Comparison of ENCODE assay signal across 20 cellular contexts in genomic region chr6:24227556-24227955, GRCh38.
"Had no signal": no experiment of that assay in that cellular context is flagged by ENCODE, and none has a peak within 500 bp of the region (broad histone marks: within the 10 kb centered on the region; RNA-seq: fewer than 3 reads in every experiment).

No MANE protein-coding gene starts in this region.

- H3K27ac Mint-ChIP-seq: activated CD8-positive, alpha-beta T cell treated with anti-CD3 and anti-CD28 coated beads, Interleukin-2, amount 10 ng/mL, durations not matched to agents 7 days and 5 days; activated naive CD8-positive, alpha-beta T cell treated with anti-CD3 and anti-CD28 coated beads for 36 hours; activated T-cell treated with anti-CD3 and anti-CD28 coated beads, Interleukin-2, amount 50 U/mL, for 72 hours; dendritic cell treated with granulocyte-macrophage colony-stimulating factor and Interleukin-4, amounts not matched to agents 40 ng/mL and 50 ng/mL, for 4 days; effector memory CD8-positive, alpha-beta T cell; memory B cell; T-helper 17 cell had no signal

- H3K4me3 Mint-ChIP-seq: activated CD8-positive, alpha-beta T cell treated with anti-CD3 and anti-CD28 coated beads, Interleukin-2, amount 10 ng/mL, durations not matched to agents 7 days and 5 days; activated naive CD8-positive, alpha-beta T cell treated with anti-CD3 and anti-CD28 coated beads for 36 hours; activated T-cell treated with anti-CD3 and anti-CD28 coated beads, Interleukin-2, amount 50 U/mL, for 72 hours; dendritic cell treated with granulocyte-macrophage colony-stimulating factor and Interleukin-4, amounts not matched to agents 40 ng/mL and 50 ng/mL, for 4 days; effector memory CD8-positive, alpha-beta T cell; memory B cell; neural crest cell; T-helper 17 cell had no signal

- H3K36me3 Mint-ChIP-seq: activated naive CD8-positive, alpha-beta T cell treated with anti-CD3 and anti-CD28 coated beads for 36 hours; memory B cell had no signal

- H3K27ac ChIP-seq: epithelial cell of prostate, gastrocnemius medialis, ovary had no signal

- ATAC-seq: activated CD8-positive, alpha-beta T cell treated with anti-CD3 and anti-CD28 coated beads, Interleukin-2, amount 10 ng/mL, durations not matched to agents 7 days and 5 days; activated T-cell treated with anti-CD3 and anti-CD28 coated beads, Interleukin-2, amount 50 U/mL, for 72 hours; effector memory CD8-positive, alpha-beta T cell; gastrocnemius medialis; heart right ventricle; left lobe of liver; sciatic nerve; T-helper 17 cell had no signal

- H3K9me3 Mint-ChIP-seq: activated naive CD8-positive, alpha-beta T cell treated with anti-CD3 and anti-CD28 coated beads for 36 hours; activated T-cell treated with anti-CD3 and anti-CD28 coated beads, Interleukin-2, amount 50 U/mL, for 72 hours; dendritic cell treated with granulocyte-macrophage colony-stimulating factor and Interleukin-4, amounts not matched to agents 40 ng/mL and 50 ng/mL, for 4 days; effector memory CD8-positive, alpha-beta T cell; memory B cell; neural crest cell had no signal

- H3K27me3 ChIP-seq: gastrocnemius medialis, ovary had no signal

- H3K9me3 ChIP-seq: gastrocnemius medialis, heart right ventricle, ovary had no signal

- H3K4me3 ChIP-seq: gastrocnemius medialis, heart right ventricle, ovary had no signal

- H3K4me1 Mint-ChIP-seq: memory B cell had no signal

- H3K4me1 ChIP-seq: gastrocnemius medialis had no signal

- H3K36me3 ChIP-seq: gastrocnemius medialis, heart right ventricle, ovary had no signal

- DNase-seq: activated CD4-positive, alpha-beta T cell treated with anti-CD3 and anti-CD28 coated beads for 48 hours; activated CD8-positive, alpha-beta memory T cell treated with anti-CD3 and anti-CD28 coated beads, Interleukin-2, amount 50 U/mL, for 48 hours; activated CD8-positive, alpha-beta T cell treated with anti-CD3 and anti-CD28 coated beads, Interleukin-2, amount 10 ng/mL, durations not matched to agents 7 days and 5 days; activated gamma-delta T cell treated with Interleukin-2 at 50 U/mL for 16 hours; activated naive CD8-positive, alpha-beta T cell treated with anti-CD3 and anti-CD28 coated beads for 36 hours; activated T-cell treated with anti-CD3 and anti-CD28 coated beads, Interleukin-2, amount 50 U/mL, for 72 hours; cerebellar nuclear complex; effector memory CD8-positive, alpha-beta T cell; gastrocnemius medialis; heart right ventricle; islet precursor cell; ovary; stimulated activated CD4-positive, alpha-beta T cell treated with anti-CD3 and anti-CD28 coated beads, Interleukin-1b, Interleukin-23, amount 100 ng/mL, for 48 hours; T-helper 17 cell had no signal

- H3K27me3 Mint-ChIP-seq: dendritic cell treated with granulocyte-macrophage colony-stimulating factor and Interleukin-4, amounts not matched to agents 40 ng/mL and 50 ng/mL, for 4 days had no signal
